11 cellular contexts compared by ENCODE assay signal in the genomic region with DNA sequence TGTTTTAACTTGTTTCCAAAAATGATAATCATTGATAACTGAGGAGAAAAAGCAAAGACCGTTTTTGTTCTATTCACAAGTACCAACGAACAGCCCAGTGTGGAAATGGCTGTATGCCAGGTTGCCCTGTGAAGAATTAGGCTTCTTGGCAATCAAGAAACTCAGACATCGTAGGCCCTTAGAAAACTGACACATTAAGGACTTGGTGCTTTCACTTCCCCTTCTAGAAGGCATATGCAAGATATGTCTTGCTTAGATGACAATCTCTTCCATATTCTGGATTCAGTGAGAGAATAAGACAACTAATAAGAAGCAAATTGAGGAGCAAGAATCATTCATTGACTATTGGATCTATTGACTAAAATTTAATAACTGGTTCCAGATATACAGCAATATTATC. TPM values are rescaled to one million over a fixed set of nuclear protein-coding genes. Genes with fewer than 3 reads are reported as not detected.
A peak's percentile ranks its signal among the peaks of the same experiment; 100 is the strongest.
DNase-seq lines count a peak whose midpoint lies in the region; ATAC-seq, FAIRE-seq and TF ChIP-seq lines count a peak whose summit lies in the region.
"Had no signal": no experiment of that assay in that cellular context is flagged by ENCODE, and none has a peak within 500 bp of the region (broad histone marks: within the 10 kb centered on the region; RNA-seq: fewer than 3 reads in every experiment).

No MANE protein-coding gene starts in this region.

- H3K36me3 ChIP-seq in ovary, result no peaks in the 10 kb centered on the region

- H3K9me3 ChIP-seq in ovary, result no peaks in the 10 kb centered on the region
- H3K9me3 ChIP-seq: Caco-2 had no signal

- TF ChIP-seq CTCF in ovary (IDR thresholded peaks at IDR 0.05), result no peak

- no peaks in the 10 kb centered on the region for H3K4me1 ChIP-seq in ovary (ENCODE audit: insufficient read depth)
- H3K4me1 ChIP-seq: Caco-2 had no signal

- peak; percentile 78 for FAIRE-seq in GM18507 (lab: Jason Lieb, UNC)

- no peak for TF ChIP-seq EP300 in ovary (IDR thresholded peaks at IDR 0.05)

- 82 to 85% (median 84%) methylated on average over 3 of the region's 3 CpGs for WGBS in ovary, 3 donors

- H3K27ac ChIP-seq in ovary, result no peak overlapping the region

- no peak overlapping the region for H3K4me3 ChIP-seq in ovary

- H3K27me3 ChIP-seq in ovary, result no peaks in the 10 kb centered on the region

- ATAC-seq in GM21619 (IDR thresholded peaks at IDR 0.05; ENCODE audit: unreplicated experiment), result peak; percentile 95
- ATAC-seq in HG03442 (IDR thresholded peaks at IDR 0.05; ENCODE audit: unreplicated experiment), result peak; percentile 97
- ATAC-seq: effector memory CD8-positive, alpha-beta T cell; Panc1 had no signal

- TF ChIP-seq POLR2A in ovary (IDR thresholded peaks at IDR 0.05), result no peak

- intact Hi-C loops in ovary (cut with DNase I), result no loop called here

- DNase-seq in GM18507 (ENCODE audit: extremely low spot score, insufficient read length, low read depth), result no peak
- DNase-seq in germinal center (ENCODE audit: low spot score), result peak; percentile 1
- no peak for DNase-seq in NCI-H748 treated with DMSO at 0.1 percent for 48 hours (lab: John Stamatoyannopoulos, UW)
- no peak for DNase-seq in ovary
- DNase-seq in DMS153 treated with DMSO at 0.1 percent for 48 hours (lab: John Stamatoyannopoulos, UW; ENCODE audit: unreplicated experiment), result no peak
- DNase-seq in activated CD4-positive, CD25-positive, alpha-beta regulatory T cell (lab: John Stamatoyannopoulos, UW), result no peak
- DNase-seq: Caco-2; effector memory CD8-positive, alpha-beta T cell had no signal

RNA-seq across cellular contexts. Expression of gene ANAPC10, which starts 56.6 kb away (rescaled TPM):
- total RNA-seq in ovary, result 10 to 100 TPM; 13.3 to 27.8 (median 18.9) TPM
- polyA plus RNA-seq in ovary, result 10 to 100 TPM; 18.3 to 20.2 TPM

RNA-seq across cellular contexts. Expression of gene ABCE1, which starts 56.7 kb away (rescaled TPM):
- 10 to 100 TPM; 39.1 to 70.1 (median 51.8) TPM for total RNA-seq in ovary
- polyA plus RNA-seq in ovary, result 10 to 100 TPM; 20.4 to 29.2 TPM
